9 cellular contexts compared by ENCODE assay signal in genomic region chrX:37504991-37505390, GRCh38.
"Had no signal": no experiment of that assay in that cellular context is flagged by ENCODE, and none has a peak within 500 bp of the region (broad histone marks: within the 10 kb centered on the region; RNA-seq: fewer than 3 reads in every experiment).

No MANE protein-coding gene starts in this region.

- H3K4me3 Mint-ChIP-seq: IgD-negative memory B cell had no signal

- H3K27ac ChIP-seq: HL-60, KMS-11 had no signal

- H3K4me1 Mint-ChIP-seq: IgD-negative memory B cell had no signal

- H3K36me3 Mint-ChIP-seq: IgD-negative memory B cell had no signal

- H3K27ac Mint-ChIP-seq: IgD-negative memory B cell had no signal

- H3K4me3 ChIP-seq: K562 had no signal

- FAIRE-seq: HepG2, HTR-8/SVneo, K562 had no signal

- H3K9ac ChIP-seq: KMS-11 had no signal

- DNase-seq: IMR-90, KBM-7, KG1 had no signal

- H3K9me3 Mint-ChIP-seq: IgD-negative memory B cell had no signal

- ATAC-seq: HepG2, K562 had no signal
